ENCODE assay signal across 39 cellular contexts in the genomic region with DNA sequence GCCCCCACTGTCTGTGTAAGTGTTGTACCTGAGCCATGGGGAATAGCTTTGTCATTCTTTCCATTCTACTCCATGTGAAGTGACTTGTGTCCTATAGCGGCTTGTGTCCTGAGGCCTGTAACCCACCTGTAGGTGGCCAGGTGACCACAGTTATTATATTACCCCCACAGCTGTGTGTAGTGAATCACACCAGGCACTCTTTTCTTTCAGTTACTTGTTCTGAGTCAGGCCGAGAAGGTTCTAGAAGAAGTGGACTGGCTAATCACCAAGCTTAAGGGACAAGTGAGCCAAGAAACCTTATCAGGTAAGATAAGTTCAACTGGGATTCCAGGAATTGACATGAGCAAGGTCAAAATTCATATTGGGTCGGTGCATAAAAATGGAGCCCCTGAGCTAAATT.
"Had no signal": no experiment of that assay in that cellular context is flagged by ENCODE, and none has a peak within 500 bp of the region (broad histone marks: within the 10 kb centered on the region; RNA-seq: fewer than 3 reads in every experiment).

No MANE protein-coding gene starts in this region.

- DNase-seq: activated B cell treated with CpG ODN at 0.5 μM for 24 hours; activated CD4-positive, alpha-beta memory T cell treated with anti-CD3 and anti-CD28 coated beads for 36 hours; activated CD4-positive, alpha-beta T cell treated with anti-CD3 and anti-CD28 coated beads for 36 hours; activated CD4-positive, alpha-beta T cell treated with anti-CD3 and anti-CD28 coated beads for 48 hours; activated CD4-positive, alpha-beta T cell treated with anti-CD3 and anti-CD28 coated beads, Interleukin-2, amount 50 U/mL, for 1 hour; activated CD4-positive, alpha-beta T cell treated with anti-CD3 and anti-CD28 coated beads, Interleukin-2, amount 50 U/mL, for 4 hours; activated CD4-positive, CD25-positive, alpha-beta regulatory T cell treated with anti-CD3 and anti-CD28 coated beads, Interleukin-2, amount 50 U/mL, for 72 hours; activated CD8-positive, alpha-beta memory T cell treated with anti-CD3 and anti-CD28 coated beads, Interleukin-2, amount 50 U/mL, for 4 hours; activated CD8-positive, alpha-beta T cell treated with anti-CD3 and anti-CD28 coated beads for 36 hours; activated effector memory CD4-positive, alpha-beta T cell treated with Interleukin-2 at 50 U/mL for 16 hours; activated gamma-delta T cell; activated naive CD4-positive, alpha-beta T cell treated with anti-CD3 and anti-CD28 coated beads, Interleukin-2, amount 10 ng/mL, durations not matched to agents 7 days and 5 days; activated naive CD4-positive, alpha-beta T cell treated with Interleukin-2 at 50 U/mL for 16 hours; activated naive CD8-positive, alpha-beta T cell treated with anti-CD3 and anti-CD28 coated beads, Interleukin-2, amount 10 ng/mL, durations not matched to agents 7 days and 5 days; activated naive CD8-positive, alpha-beta T cell treated with anti-CD3 and anti-CD28 coated beads, Interleukin-2, amount 50 U/mL, for 24 hours; activated T-cell treated with anti-CD3 and anti-CD28 coated beads for 4 hours; activated T-cell treated with anti-CD3 and anti-CD28 coated beads, Interleukin-2, amount 50 U/mL, for 1 hour; activated T-cell treated with anti-CD3 and anti-CD28 coated beads, Interleukin-2, amount 50 U/mL, for 4 hours; amygdala; aorta; caudate nucleus; cerebellar nuclear complex; SW 1271; T-helper 1 cell; T-helper 2 cell; T-helper 9 cell had no signal

- H3K4me1 Mint-ChIP-seq: activated naive CD4-positive, alpha-beta T cell treated with anti-CD3 and anti-CD28 coated beads, Interleukin-2, amount 10 ng/mL, durations not matched to agents 7 days and 5 days; activated naive CD4-positive, alpha-beta T cell treated with anti-CD3 and anti-CD28 coated beads, Interleukin-2, amount 50 U/mL, for 24 hours; activated naive CD8-positive, alpha-beta T cell treated with anti-CD3 and anti-CD28 coated beads, Interleukin-2, amount 50 U/mL, for 24 hours; brain; central memory CD8-positive, alpha-beta T cell had no signal

- H3K36me3 ChIP-seq: cardiac muscle cell had no signal

- ATAC-seq: activated CD4-positive, alpha-beta T cell treated with anti-CD3 and anti-CD28 coated beads for 36 hours; activated CD8-positive, alpha-beta T cell treated with anti-CD3 and anti-CD28 coated beads for 36 hours; activated naive CD8-positive, alpha-beta T cell treated with anti-CD3 and anti-CD28 coated beads, Interleukin-2, amount 50 U/mL, for 24 hours; activated T-cell treated with anti-CD3 and anti-CD28 coated beads, Interleukin-2, amount 50 U/mL, for 4 hours; activated T-helper 17 cell treated with anti-CD3 and anti-CD28 coated beads, Interleukin-2, amount 50 U/mL, for 72 hours had no signal

- H3K27ac ChIP-seq: VCaP had no signal

- H3K9me3 Mint-ChIP-seq: activated B cell treated with CpG ODN at 0.5 μM for 24 hours; activated CD4-positive, alpha-beta memory T cell treated with anti-CD3 and anti-CD28 coated beads for 36 hours; activated CD8-positive, alpha-beta T cell treated with anti-CD3 and anti-CD28 coated beads for 36 hours; activated naive CD4-positive, alpha-beta T cell treated with anti-CD3 and anti-CD28 coated beads, Interleukin-2, amount 10 ng/mL, durations not matched to agents 7 days and 5 days; activated naive CD4-positive, alpha-beta T cell treated with anti-CD3 and anti-CD28 coated beads, Interleukin-2, amount 50 U/mL, for 24 hours; activated naive CD8-positive, alpha-beta T cell treated with anti-CD3 and anti-CD28 coated beads, Interleukin-2, amount 10 ng/mL, durations not matched to agents 7 days and 5 days; activated naive CD8-positive, alpha-beta T cell treated with anti-CD3 and anti-CD28 coated beads, Interleukin-2, amount 50 U/mL, for 24 hours; activated T-cell treated with anti-CD3 and anti-CD28 coated beads, Interleukin-2, amount 50 U/mL, for 4 hours; activated T-helper 1 cell treated with anti-CD3 and anti-CD28 coated beads, Interleukin-12 subunit alpha, Interleukin-12 subunit beta, Interleukin-2, Interleukin-4 antibody, amounts not matched to agents 30 ng/mL and 10 ng/mL and 1 ng/mL, durations not matched to agents 14 hours and 24 hours and 36 hours; activated T-helper 17 cell treated with anti-CD3 and anti-CD28 coated beads, Interleukin-2, amount 50 U/mL, for 72 hours; brain; central memory CD8-positive, alpha-beta T cell; T-helper 1 cell treated with Interleukin-12 subunit alpha and Interleukin-12 subunit beta and Interleukin-4 antibody, amounts not matched to agents 30 μg/mL and 1 μg/mL, for 36 hours; T-helper 2 cell treated with Interferon-gamma antibody and Interleukin-4, amounts not matched to agents 5 μg/mL and 100 μg/mL, for 36 hours had no signal

- H3K27me3 Mint-ChIP-seq: activated B cell treated with CpG ODN at 0.5 μM for 24 hours; activated CD4-positive, alpha-beta memory T cell treated with anti-CD3 and anti-CD28 coated beads for 36 hours; activated CD4-positive, alpha-beta T cell treated with anti-CD3 and anti-CD28 coated beads for 36 hours; activated CD8-positive, alpha-beta T cell treated with anti-CD3 and anti-CD28 coated beads for 36 hours; activated naive CD4-positive, alpha-beta T cell treated with anti-CD3 and anti-CD28 coated beads, Interleukin-2, amount 10 ng/mL, durations not matched to agents 7 days and 5 days; activated naive CD4-positive, alpha-beta T cell treated with anti-CD3 and anti-CD28 coated beads, Interleukin-2, amount 50 U/mL, for 24 hours; activated naive CD8-positive, alpha-beta T cell; activated naive CD8-positive, alpha-beta T cell treated with anti-CD3 and anti-CD28 coated beads, Interleukin-2, amount 10 ng/mL, durations not matched to agents 7 days and 5 days; activated naive CD8-positive, alpha-beta T cell treated with anti-CD3 and anti-CD28 coated beads, Interleukin-2, amount 50 U/mL, for 24 hours; activated T-helper 17 cell treated with anti-CD3 and anti-CD28 coated beads, Interleukin-2, amount 50 U/mL, for 72 hours; central memory CD8-positive, alpha-beta T cell had no signal

- H3K27me3 ChIP-seq: cardiac muscle cell had no signal

- H3K4me3 ChIP-seq: cardiac muscle cell had no signal

- H3K4me3 Mint-ChIP-seq: activated B cell treated with CpG ODN at 0.5 μM for 24 hours; activated CD4-positive, alpha-beta memory T cell treated with anti-CD3 and anti-CD28 coated beads for 36 hours; activated CD4-positive, alpha-beta T cell treated with anti-CD3 and anti-CD28 coated beads for 36 hours; activated CD8-positive, alpha-beta T cell treated with anti-CD3 and anti-CD28 coated beads for 36 hours; activated naive CD4-positive, alpha-beta T cell treated with anti-CD3 and anti-CD28 coated beads, Interleukin-2, amount 10 ng/mL, durations not matched to agents 7 days and 5 days; activated naive CD4-positive, alpha-beta T cell treated with anti-CD3 and anti-CD28 coated beads, Interleukin-2, amount 50 U/mL, for 24 hours; activated naive CD8-positive, alpha-beta T cell; activated naive CD8-positive, alpha-beta T cell treated with anti-CD3 and anti-CD28 coated beads, Interleukin-2, amount 10 ng/mL, durations not matched to agents 7 days and 5 days; activated naive CD8-positive, alpha-beta T cell treated with anti-CD3 and anti-CD28 coated beads, Interleukin-2, amount 50 U/mL, for 24 hours; activated T-cell treated with anti-CD3 and anti-CD28 coated beads, Interleukin-2, amount 50 U/mL, for 4 hours; activated T-helper 1 cell treated with anti-CD3 and anti-CD28 coated beads, Interleukin-12 subunit alpha, Interleukin-12 subunit beta, Interleukin-2, Interleukin-4 antibody, amounts not matched to agents 30 ng/mL and 10 ng/mL and 1 ng/mL, durations not matched to agents 14 hours and 24 hours and 36 hours; activated T-helper 17 cell treated with anti-CD3 and anti-CD28 coated beads, Interleukin-2, amount 50 U/mL, for 72 hours; brain; central memory CD8-positive, alpha-beta T cell; T-helper 1 cell treated with Interleukin-12 subunit alpha and Interleukin-12 subunit beta and Interleukin-4 antibody, amounts not matched to agents 30 μg/mL and 1 μg/mL, for 36 hours; T-helper 2 cell treated with Interferon-gamma antibody and Interleukin-4, amounts not matched to agents 5 μg/mL and 100 μg/mL, for 36 hours had no signal

- H3K27ac Mint-ChIP-seq: activated B cell treated with CpG ODN at 0.5 μM for 24 hours; activated CD4-positive, alpha-beta memory T cell treated with anti-CD3 and anti-CD28 coated beads for 36 hours; activated CD4-positive, alpha-beta T cell treated with anti-CD3 and anti-CD28 coated beads for 36 hours; activated CD8-positive, alpha-beta T cell treated with anti-CD3 and anti-CD28 coated beads for 36 hours; activated naive CD4-positive, alpha-beta T cell treated with anti-CD3 and anti-CD28 coated beads, Interleukin-2, amount 10 ng/mL, durations not matched to agents 7 days and 5 days; activated naive CD4-positive, alpha-beta T cell treated with anti-CD3 and anti-CD28 coated beads, Interleukin-2, amount 50 U/mL, for 24 hours; activated naive CD8-positive, alpha-beta T cell; activated naive CD8-positive, alpha-beta T cell treated with anti-CD3 and anti-CD28 coated beads, Interleukin-2, amount 10 ng/mL, durations not matched to agents 7 days and 5 days; activated naive CD8-positive, alpha-beta T cell treated with anti-CD3 and anti-CD28 coated beads, Interleukin-2, amount 50 U/mL, for 24 hours; activated T-helper 1 cell treated with anti-CD3 and anti-CD28 coated beads, Interleukin-12 subunit alpha, Interleukin-12 subunit beta, Interleukin-2, Interleukin-4 antibody, amounts not matched to agents 30 ng/mL and 10 ng/mL and 1 ng/mL, durations not matched to agents 14 hours and 24 hours and 36 hours; activated T-helper 17 cell treated with anti-CD3 and anti-CD28 coated beads, Interleukin-2, amount 50 U/mL, for 72 hours; T-helper 1 cell treated with Interleukin-12 subunit alpha and Interleukin-12 subunit beta and Interleukin-4 antibody, amounts not matched to agents 30 μg/mL and 1 μg/mL, for 36 hours; T-helper 2 cell treated with Interferon-gamma antibody and Interleukin-4, amounts not matched to agents 5 μg/mL and 100 μg/mL, for 36 hours had no signal

- FAIRE-seq: astrocyte, bronchial epithelial cell, TTC549 had no signal
